23 cellular contexts compared by ENCODE assay signal in the genomic region with DNA sequence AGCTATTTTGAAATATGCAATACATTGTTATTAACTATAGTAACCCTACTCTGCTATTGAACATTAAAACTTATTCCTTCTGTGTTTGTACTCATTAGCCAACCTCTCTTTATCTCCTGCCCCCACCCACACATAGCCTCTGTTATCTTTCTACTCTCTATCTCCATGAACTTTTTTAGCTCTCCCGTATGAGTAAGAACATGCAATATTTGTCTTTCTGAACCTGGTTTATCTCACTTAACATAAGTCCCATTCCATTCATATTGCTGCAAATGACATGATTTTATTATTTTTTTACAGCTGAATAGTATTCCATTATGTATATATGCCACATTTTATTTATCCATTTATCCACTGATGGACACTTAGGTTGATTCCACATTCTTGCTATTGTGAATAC.
DNase-seq lines count a peak whose midpoint lies in the region; FAIRE-seq and TF ChIP-seq lines count a peak whose summit lies in the region.
"Had no signal": no experiment of that assay in that cellular context is flagged by ENCODE, and none has a peak within 500 bp of the region (broad histone marks: within the 10 kb centered on the region; RNA-seq: fewer than 3 reads in every experiment).

No MANE protein-coding gene starts in this region.

- H3K27ac Mint-ChIP-seq in CD4-positive, alpha-beta memory T cell, result peak overlapping the region in 4 of 7 donors; percentile 2 to 59 (median 7)
- H3K27ac Mint-ChIP-seq: CD8-positive, alpha-beta T cell had no signal

- peak overlapping the region in 1 of 8 donors; percentile 7 for H3K4me3 Mint-ChIP-seq in CD4-positive, alpha-beta memory T cell
- H3K4me3 Mint-ChIP-seq: CD8-positive, alpha-beta T cell; IgD-negative memory B cell had no signal

- H3K27ac ChIP-seq in CD4-positive, alpha-beta memory T cell (ENCODE audit: low read depth, low read length), result no peak overlapping the region
- H3K27ac ChIP-seq: GM23248 had no signal

- H3K27me3 Mint-ChIP-seq in CD4-positive, alpha-beta memory T cell, result no peaks in the 10 kb centered on the region
- H3K27me3 Mint-ChIP-seq: IgD-negative memory B cell had no signal

- no peak for TF ChIP-seq CTCF in fibroblast of the aortic adventitia (IDR thresholded peaks at IDR 0.05; ENCODE audit: insufficient read depth, low read length)

- intact Hi-C loops in CD4-positive, alpha-beta memory T cell (cut with micrococcal nuclease), result loop anchor here (5.0 kb wide), 2 partner anchors 34 to 54 kb away; no protein-coding TSS in a partner anchor

- CTCF ChIA-PET in CD4-positive, alpha-beta memory T cell (lab: Charles Lee; ENCODE audit: partially characterized antibody), result interaction anchor here (1.3 kb wide), 1 partner anchor 148 kb away, joined by 3 read pairs; no protein-coding TSS in a partner anchor

- no peak for DNase-seq in CD4-positive, alpha-beta memory T cell
- DNase-seq in OCI-M1 (lab: John Stamatoyannopoulos, UW) (peak; percentile 40), amniotic epithelial cell (ENCODE audit: low read depth) (peak; percentile 77), fibroblast of the aortic adventitia (ENCODE audit: low read depth) (peak; percentile 45), GM03348 (ENCODE audit: low spot score) (no peak), H54 (ENCODE audit: insufficient read length, low spot score) (no peak), NCI-H128 (lab: John Stamatoyannopoulos, UW; ENCODE audit: unreplicated experiment) (no peak)
- DNase-seq in activated CD4-positive, CD25-positive, alpha-beta regulatory T cell (lab: John Stamatoyannopoulos, UW), result no peak
- DNase-seq: ACHN; BE2C; C1 segment of cervical spinal cord; Calu3; CD8-positive, alpha-beta T cell; DMS53; DND-41; EL; GM23248; HCEC 1CT; KG1 had no signal

- no peak for TF ChIP-seq POLR2A in H54 (IDR thresholded peaks at IDR 0.05; ENCODE audit: low read depth, low read length)

- no peaks in the 10 kb centered on the region for H3K27me3 ChIP-seq in CD4-positive, alpha-beta memory T cell (ENCODE audit: insufficient read depth, low read length)
- H3K27me3 ChIP-seq: BE2C had no signal

- H3K4me1 ChIP-seq in CD4-positive, alpha-beta memory T cell (ENCODE audit: insufficient read depth, low read length), result peaks cover 32% of the 10 kb centered on the region
- H3K4me1 ChIP-seq: BE2C had no signal

- no peaks in the 10 kb centered on the region for H3K9me3 ChIP-seq in CD4-positive, alpha-beta memory T cell (ENCODE audit: control insufficient read depth in 1 of 2, low read length in 2 of 2)
- H3K9me3 ChIP-seq: BE2C had no signal

- H3K36me3 ChIP-seq in CD4-positive, alpha-beta memory T cell (ENCODE audit: insufficient read depth, low read length), result no peaks in the 10 kb centered on the region
- H3K36me3 ChIP-seq: BE2C had no signal

- H3K4me1 Mint-ChIP-seq in CD4-positive, alpha-beta memory T cell, result peaks cover 36 to 53% (median 42%) of the 10 kb centered on the region in 4 donors

- POLR2A ChIA-PET in CD4-positive, alpha-beta memory T cell (lab: Charles Lee; ENCODE audit: partially characterized antibody), result no interaction called here

- peaks cover 36 to 47% of the 10 kb centered on the region in 2 donors for H3K36me3 Mint-ChIP-seq in CD4-positive, alpha-beta memory T cell

- no peak for FAIRE-seq in H54 (lab: Jason Lieb, UNC)
- FAIRE-seq: A204.1, GM12891, HTR-8/SVneo had no signal

- H3K4me3 ChIP-seq in CD4-positive, alpha-beta memory T cell (ENCODE audit: low read length in 2 of 2), result no peak overlapping the region
- no peak overlapping the region for H3K4me3 ChIP-seq in fibroblast of the aortic adventitia (ENCODE audit: low read depth, low read length)
- H3K4me3 ChIP-seq: GM23248 had no signal

- H3K9me3 Mint-ChIP-seq in CD4-positive, alpha-beta memory T cell, result peaks cover 0 to 14% (median 4%) of the 10 kb centered on the region in 8 donors

Comparison
In these comparisons a context has a peak if more than half of its experiments do, and no peak if none do; other contexts are left out.
1. DNase-seq: peak in OCI-M1 (single experiment), amniotic epithelial cell (single experiment) and fibroblast of the aortic adventitia (single experiment); none in CD4-positive, alpha-beta memory T cell (0 of 5), GM03348 (single experiment), H54 (single experiment), activated CD4-positive, CD25-positive, alpha-beta regulatory T cell (0 of 4) and NCI-H128 (single experiment).